9 cellular contexts compared by ENCODE assay signal in the genomic region with DNA sequence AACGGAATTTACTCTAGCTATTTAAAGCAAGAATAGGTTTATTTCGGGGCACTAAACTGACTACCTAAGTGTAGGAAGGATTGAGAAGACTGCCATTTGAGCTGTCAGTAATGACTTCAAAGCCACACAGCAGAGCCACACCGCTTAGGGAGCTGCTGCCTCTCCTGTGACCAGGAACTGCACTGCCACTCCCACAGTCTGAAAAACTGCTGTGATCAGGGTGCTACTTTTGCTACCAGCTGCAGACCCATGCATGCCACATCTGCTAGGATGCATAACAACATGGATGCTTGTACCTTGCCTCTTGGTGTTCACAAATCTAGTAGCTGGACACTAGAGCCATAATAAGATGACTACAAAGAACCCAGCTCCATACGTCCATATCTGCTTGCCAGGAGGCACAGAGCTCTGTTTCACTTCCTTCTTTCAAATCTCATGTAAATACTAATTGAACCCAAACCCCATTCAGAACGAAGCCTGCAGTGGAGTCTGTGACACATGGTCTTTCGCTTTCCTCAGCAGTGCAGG. TPM values are rescaled to one million over a fixed set of nuclear protein-coding genes. Genes with fewer than 3 reads are reported as not detected.
DNase-seq lines count a peak whose midpoint lies in the region; ATAC-seq and TF ChIP-seq lines count a peak whose summit lies in the region.
"Had no signal": no experiment of that assay in that cellular context is flagged by ENCODE, and none has a peak within 500 bp of the region (broad histone marks: within the 10 kb centered on the region; RNA-seq: fewer than 3 reads in every experiment).

No MANE protein-coding gene starts in this region.

- H3K27me3 ChIP-seq in H9 (ENCODE audit: insufficient read depth, low read length): no peaks in the 10 kb centered on the region
- H3K27me3 ChIP-seq in mesendoderm (ENCODE audit: insufficient read depth, low read length, poor library complexity): no peaks in the 10 kb centered on the region
- H3K27me3 ChIP-seq in MG63: no peaks in the 10 kb centered on the region

- H3K4me2 ChIP-seq in H9 (ENCODE audit: insufficient read depth, insufficient read length, low read length) (peak overlapping the region; percentile 18), mesendoderm (ENCODE audit: low read length) (peak overlapping the region; percentile 53)

- H3K4me1 Mint-ChIP-seq in H9 (peaks cover 27 to 30% of the 10 kb centered on the region in 2 experiments), T-helper 17 cell (peaks cover 4% of the 10 kb centered on the region), endothelial cell (ENCODE audit: unreplicated experiment) (peaks cover 14% of the 10 kb centered on the region)

- H3K4me1 ChIP-seq in H9 (ENCODE audit: insufficient read depth, low read length) (peaks cover 3% of the 10 kb centered on the region; the same call in 1 of the 2 replicates), mesendoderm (ENCODE audit: control insufficient read depth, low read depth, low read length) (peaks cover 9% of the 10 kb centered on the region)

- H3K4ac ChIP-seq in H9 (ENCODE audit: low read depth, low read length) (no peak overlapping the region), mesendoderm (ENCODE audit: low read depth, low read length) (no peak overlapping the region)

- H4K5ac ChIP-seq in H9 (ENCODE audit: insufficient read length, low read depth, low read length) (no peak overlapping the region), mesendoderm (ENCODE audit: low read length) (no peak overlapping the region)

- H3K56ac ChIP-seq in H9 (ENCODE audit: insufficient read length, low read depth, low read length) (no peak overlapping the region), mesendoderm (ENCODE audit: low read length) (peak overlapping the region; percentile 65)

- ATAC-seq in GM18867 (IDR thresholded peaks at IDR 0.05; ENCODE audit: unreplicated experiment): peak; percentile 88
- ATAC-seq in HG03575 (IDR thresholded peaks at IDR 0.05; ENCODE audit: extremely low read depth, insufficient number of reproducible peaks, low FRiP score, unreplicated experiment): peak; percentile 95
- ATAC-seq in T-helper 17 cell: no peak

- no peaks in the 10 kb centered on the region for H4K20me1 ChIP-seq in H9 (ENCODE audit: control insufficient read depth, insufficient read depth, insufficient read length)

- H3K4me3 Mint-ChIP-seq in H9: peak overlapping the region; percentile 60 to 96; a peak in 4 of 5 replicates
- H3K4me3 Mint-ChIP-seq in T-helper 17 cell: no peak overlapping the region
- H3K4me3 Mint-ChIP-seq in endothelial cell (ENCODE audit: unreplicated experiment): no peak overlapping the region

- no peak overlapping the region for H2AFZ ChIP-seq in H9 (ENCODE audit: low read length)

- H3K27ac ChIP-seq in H9 (ENCODE audit: insufficient read length, low read depth, low read length): no peak overlapping the region
- H3K27ac ChIP-seq in mesendoderm (ENCODE audit: low read depth, low read length): no peak overlapping the region

- peaks cover 36% of the 10 kb centered on the region; the same call in 1 of the 2 replicates for H3K79me2 ChIP-seq in H9 (ENCODE audit: insufficient read depth, low read length)
- H3K79me2 ChIP-seq in mesendoderm (ENCODE audit: control insufficient read depth, insufficient read depth, low read length): peaks cover 50% of the 10 kb centered on the region

- H3K9ac ChIP-seq in H9 (ENCODE audit: extremely low read depth, insufficient read length, low read length): no peak overlapping the region
- peak overlapping the region; percentile 54 for H3K9ac ChIP-seq in mesendoderm (ENCODE audit: low read length)

- H4K8ac ChIP-seq in H9 (replicated peaks; ENCODE audit: insufficient read length, low read depth, low read length) (no peak overlapping the region), mesendoderm (ENCODE audit: low read depth, low read length) (no peak overlapping the region)

- H3K23me2 ChIP-seq in H9 (ENCODE audit: insufficient read length, low read depth, low read length, poor library complexity, severe bottlenecking): peaks cover 4% of the 10 kb centered on the region

- peaks cover 0 to 2% of the 10 kb centered on the region in 2 experiments; a peak in 1 of 5 replicates for H3K9me3 Mint-ChIP-seq in H9
- no peaks in the 10 kb centered on the region for H3K9me3 Mint-ChIP-seq in endothelial cell (ENCODE audit: unreplicated experiment)

- no peak overlapping the region for H2BK12ac ChIP-seq in H9 (ENCODE audit: insufficient read length, low read depth, low read length)

- DNase-seq in H9 (no peak), mesendoderm (no peak), hepatic stellate cell (ENCODE audit: low spot score) (no peak), T-helper 17 cell (no peak), MG63 (no peak), endothelial cell (ENCODE audit: low spot score) (no peak)

- no peak overlapping the region for H3K18ac ChIP-seq in H9 (ENCODE audit: insufficient read length, low read depth, low read length)
- no peak overlapping the region for H3K18ac ChIP-seq in mesendoderm (ENCODE audit: low read length)

- TF ChIP-seq CTCF in H9 (conservative IDR thresholded peaks at IDR 0.05) (no peak), endothelial cell (IDR thresholded peaks at IDR 0.05; ENCODE audit: unreplicated experiment) (no peak)

- no peak overlapping the region for H2AK5ac ChIP-seq in H9 (ENCODE audit: insufficient read length, low read length)
- H2AK5ac ChIP-seq in mesendoderm (ENCODE audit: low read length): no peak overlapping the region

- peaks cover 3% of the 10 kb centered on the region for H3K27me3 Mint-ChIP-seq in H9 (ENCODE audit: low read depth)
- H3K27me3 Mint-ChIP-seq in T-helper 17 cell: peaks cover 24% of the 10 kb centered on the region
- H3K27me3 Mint-ChIP-seq in endothelial cell (ENCODE audit: unreplicated experiment): peaks cover 2% of the 10 kb centered on the region

- H3K36me3 Mint-ChIP-seq in H9 (ENCODE audit: insufficient read depth in 1 of 3, low read depth in 3 of 3) (peaks cover 0 to 2% (median 0%) of the 10 kb centered on the region in 3 experiments; a peak in 4 of 7 replicates), T-helper 17 cell (ENCODE audit: low read depth) (no peaks in the 10 kb centered on the region), endothelial cell (ENCODE audit: low read depth, unreplicated experiment) (peaks cover 3% of the 10 kb centered on the region)

- H2BK15ac ChIP-seq in H9 (ENCODE audit: low read depth, low read length) (no peak overlapping the region), mesendoderm (replicated peaks; ENCODE audit: low read depth) (no peak overlapping the region)

- H3K9me3 ChIP-seq in H9 (ENCODE audit: control insufficient read depth, low read depth, low read length): no peaks in the 10 kb centered on the region
- no peaks in the 10 kb centered on the region for H3K9me3 ChIP-seq in T-helper 17 cell (ENCODE audit: control insufficient read depth, low read length, poor library complexity, severe bottlenecking)
- H3K9me3 ChIP-seq in MG63: no peaks in the 10 kb centered on the region

- H3K14ac ChIP-seq in H9 (ENCODE audit: insufficient read depth, low read length): no peak overlapping the region

- no peak overlapping the region for H2BK120ac ChIP-seq in H9 (ENCODE audit: low read depth, low read length, poor library complexity, severe bottlenecking)
- H2BK120ac ChIP-seq in mesendoderm (ENCODE audit: low read depth, low read length): no peak overlapping the region

- H2BK5ac ChIP-seq in H9 (ENCODE audit: insufficient read length, low read length) (no peak overlapping the region), mesendoderm (ENCODE audit: low read length) (no peak overlapping the region)

- no peak overlapping the region for H4K91ac ChIP-seq in H9 (ENCODE audit: insufficient read length, low read depth, low read length)

- WGBS in H9 (ENCODE audit: extremely low coverage, insufficient read length, low lambda C conversion rate): no CpG with 5 or more reads among the region's 6 CpGs
- no CpG with 5 or more reads among the region's 6 CpGs for WGBS in mesendoderm (ENCODE audit: extremely low coverage, insufficient coverage, low lambda C conversion rate)

- no peak overlapping the region for H3T11ph ChIP-seq in H9 (ENCODE audit: low read length)

- H3K27ac Mint-ChIP-seq in H9: no peak overlapping the region
- no peak overlapping the region for H3K27ac Mint-ChIP-seq in T-helper 17 cell
- H3K27ac Mint-ChIP-seq in endothelial cell (ENCODE audit: unreplicated experiment): no peak overlapping the region

- no peak overlapping the region for H3K4me3 ChIP-seq in mesendoderm (ENCODE audit: low read length)
- no peak overlapping the region for H3K4me3 ChIP-seq in MG63

- H3K79me1 ChIP-seq in H9 (ENCODE audit: insufficient read depth, low read depth, low read length, poor library complexity, severe bottlenecking): peaks cover 4% of the 10 kb centered on the region
- H3K79me1 ChIP-seq in mesendoderm (ENCODE audit: low read length): peaks cover 23% of the 10 kb centered on the region

- H3K36me3 ChIP-seq in mesendoderm (ENCODE audit: control insufficient read depth, insufficient read depth, low read length) (no peaks in the 10 kb centered on the region), MG63 (no peaks in the 10 kb centered on the region)

- no peak overlapping the region for H2BK20ac ChIP-seq in H9 (ENCODE audit: low read depth, low read length, poor library complexity, severe bottlenecking)

- H3K23ac ChIP-seq in H9 (ENCODE audit: insufficient read length, low read depth, low read length) (no peak overlapping the region), mesendoderm (ENCODE audit: low read length) (no peak overlapping the region)

RNA-seq across cellular contexts. Expression of gene DSG2, which starts 2.2 kb away (rescaled TPM):
- 104 and 107 TPM in 2 replicates for total RNA-seq in H9 (2021)
- polyA plus RNA-seq in mesendoderm (2013, experiment 1 of 2): 98.2 TPM
- 99.5 TPM for polyA plus RNA-seq in mesendoderm (2013, experiment 2 of 2)
- not detected for total RNA-seq in T-helper 17 cell
- total RNA-seq in MG63 (2014; rRNA removed; shearing (Covaris generic); ENCODE audit: low replicate concordance): 8.8 and 12.7 TPM in 2 replicates
- 60.5 TPM for total RNA-seq in endothelial cell (ENCODE audit: unreplicated experiment)

RNA-seq across cellular contexts. Expression of gene DSG3, which starts 52.7 kb away (rescaled TPM):
- 0.04 TPM in 2 replicates for total RNA-seq in H9 (2021)
- 0.13 TPM for polyA plus RNA-seq in mesendoderm (2013, experiment 1 of 2)
- polyA plus RNA-seq in mesendoderm (2013, experiment 2 of 2): 0.11 TPM
- total RNA-seq in T-helper 17 cell: not detected
- not detected in 2 replicates for total RNA-seq in MG63 (2014; rRNA removed; shearing (Covaris generic); ENCODE audit: low replicate concordance)
- not detected for total RNA-seq in endothelial cell (ENCODE audit: unreplicated experiment)
- total RNA-seq: fibroblast of lung had no signal

Comparison
In these comparisons a context has a peak if more than half of its experiments do, and no peak if none do; other contexts are left out.
1. H3K4me3 Mint-ChIP-seq: peak in H9 (2 of 2); none in T-helper 17 cell (single experiment) and endothelial cell (single experiment).